23 cellular contexts compared by ENCODE assay signal in genomic region chr9:98647236-98647635, GRCh38.
"Had no signal": no experiment of that assay in that cellular context is flagged by ENCODE, and none has a peak within 500 bp of the region (broad histone marks: within the 10 kb centered on the region; RNA-seq: fewer than 3 reads in every experiment).

No MANE protein-coding gene starts in this region.

- DNase-seq: activated effector memory CD4-positive, alpha-beta T cell treated with anti-CD3 and anti-CD28 coated beads, Interleukin-2, amount 50 U/mL, for 16 hours; activated effector memory CD4-positive, alpha-beta T cell treated with Interleukin-2 at 50 U/mL for 16 hours; activated gamma-delta T cell; activated gamma-delta T cell treated with Interleukin-2 at 50 U/mL for 16 hours; activated naive CD4-positive, alpha-beta T cell; activated naive CD4-positive, alpha-beta T cell treated with anti-CD3 and anti-CD28 coated beads for 36 hours; activated naive CD4-positive, alpha-beta T cell treated with anti-CD3 and anti-CD28 coated beads, Interleukin-2, amount 10 ng/mL, durations not matched to agents 7 days and 5 days; activated naive CD4-positive, alpha-beta T cell treated with anti-CD3 and anti-CD28 coated beads, Interleukin-2, amount 50 U/mL, for 16 hours; activated naive CD4-positive, alpha-beta T cell treated with Interleukin-2 at 50 U/mL for 16 hours; activated naive CD8-positive, alpha-beta T cell treated with anti-CD3 and anti-CD28 coated beads for 36 hours; activated naive CD8-positive, alpha-beta T cell treated with anti-CD3 and anti-CD28 coated beads, Interleukin-2, amount 10 ng/mL, durations not matched to agents 7 days and 5 days; activated naive CD8-positive, alpha-beta T cell treated with anti-CD3 and anti-CD28 coated beads, Interleukin-2, amount 50 U/mL, for 24 hours; activated T-cell treated with anti-CD3 and anti-CD28 coated beads, Interleukin-2, amount 50 U/mL, for 1 hour; activated T-cell treated with anti-CD3 and anti-CD28 coated beads, Interleukin-2, amount 50 U/mL, for 24 hours; activated T-cell treated with anti-CD3 and anti-CD28 coated beads, Interleukin-2, amount 50 U/mL, for 4 hours; activated T-cell treated with anti-CD3 and anti-CD28 coated beads, Interleukin-2, amount 50 U/mL, for 48 hours; activated T-cell treated with anti-CD3 and anti-CD28 coated beads, Interleukin-2, amount 50 U/mL, for 72 hours; adrenal gland; amniotic stem cell; aorta; body of pancreas; brain microvascular endothelial cell; central memory CD4-positive, alpha-beta T cell had no signal
